12 cellular contexts compared by ENCODE assay signal in the genomic region with DNA sequence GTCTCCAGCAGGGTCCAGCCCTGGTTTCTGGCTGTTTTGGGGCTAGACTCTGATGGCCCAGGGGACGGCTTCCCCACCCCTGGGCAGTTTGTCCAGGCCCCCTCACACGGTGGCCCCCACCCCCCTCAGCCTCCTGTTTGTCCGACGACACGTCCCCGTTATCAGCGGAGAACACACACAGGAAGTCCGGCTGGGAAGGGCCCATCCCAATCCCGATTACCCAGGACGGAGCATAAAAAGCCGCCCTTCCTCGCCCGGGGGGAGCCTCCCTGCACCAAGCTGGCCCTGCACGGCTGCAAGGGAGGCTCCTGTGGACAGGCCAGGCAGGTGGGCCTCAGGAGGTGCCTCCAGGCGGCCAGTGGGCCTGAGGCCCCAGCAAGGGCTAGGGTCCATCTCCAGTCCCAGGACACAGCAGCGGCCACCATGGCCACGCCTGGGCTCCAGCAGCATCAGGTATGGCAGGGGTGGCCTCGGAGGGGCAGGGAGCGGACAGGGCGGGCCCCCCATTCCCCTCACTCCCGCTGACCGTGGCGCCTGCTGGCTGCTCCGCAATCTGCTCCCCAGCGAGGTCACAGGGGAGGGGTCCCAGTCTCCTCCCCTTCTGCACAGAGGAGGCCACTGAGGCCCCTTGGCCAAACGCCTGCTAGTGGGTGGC. TPM values are rescaled to one million over a fixed set of nuclear protein-coding genes. Genes with fewer than 3 reads are reported as not detected.
DNase-seq lines count a peak whose midpoint lies in the region; ATAC-seq and TF ChIP-seq lines count a peak whose summit lies in the region.
"Had no signal": no experiment of that assay in that cellular context is flagged by ENCODE, and none has a peak within 500 bp of the region (broad histone marks: within the 10 kb centered on the region; RNA-seq: fewer than 3 reads in every experiment).

A gene (plus strand): TSS at position 261 of the 655 bp plus-strand sequence. CDS start 5,367 bp downstream, outside the sequence.

- H3K4me3 ChIP-seq in duodenal mucosa (ENCODE audit: low read depth in 1 of 2, low read length in 2 of 2) = peak within 1 kb of the TSS; percentile 3 to 36
- peak within 1 kb of the TSS; percentile 61 for H3K4me3 ChIP-seq in lower lobe of right lung

- no peak within 1 kb of the TSS for H3K9ac ChIP-seq in duodenal mucosa (ENCODE audit: low read depth in 1 of 2, low read length in 2 of 2)
- H3K9ac ChIP-seq: KMS-11 had no signal

- intact Hi-C loops in lower lobe of right lung (cut with DNase I) = no loop called here
- intact Hi-C loops in posterior cingulate gyrus (cut with DNase I) = no loop called here

- ATAC-seq in lower lobe of right lung = peak; percentile 20 to 41
- no peak for ATAC-seq in GM19023 (IDR thresholded peaks at IDR 0.05; ENCODE audit: unreplicated experiment)

- peaks cover 32 to 48% of the 10 kb centered on the region in 2 donors for H3K27me3 ChIP-seq in duodenal mucosa (ENCODE audit: control insufficient read depth in 1 of 2, insufficient read depth in 2 of 2, low read length in 2 of 2)
- peaks cover 72% of the 10 kb centered on the region for H3K27me3 ChIP-seq in lower lobe of right lung (ENCODE audit: low read depth)

- TF ChIP-seq CTCF in lower lobe of right lung (IDR thresholded peaks at IDR 0.05) = no peak

- H3K36me3 ChIP-seq in duodenal mucosa (ENCODE audit: control insufficient read depth in 1 of 2, insufficient read depth in 2 of 2, low read length in 2 of 2) = no peaks in the 10 kb centered on the region
- H3K36me3 ChIP-seq in lower lobe of right lung = peaks cover 18% of the 10 kb centered on the region
- H3K36me3 ChIP-seq: WERI-Rb-1 had no signal

- DNase-seq in HT1080 (ENCODE audit: low read depth) (no peak), lower lobe of right lung (peak; percentile 68), substantia nigra (lab: John Stamatoyannopoulos, UW) (no peak), activated T-cell treated with anti-CD3 and anti-CD28 coated beads for 4 hours (no peak), middle frontal gyrus (ENCODE audit: extremely low spot score, low spot score) (no peak), posterior cingulate gyrus (no peak)
- DNase-seq: DND-41, NCI-H526, WERI-Rb-1 had no signal

- H3K4me1 ChIP-seq in duodenal mucosa (ENCODE audit: control insufficient read depth in 1 of 2, insufficient read depth in 2 of 2, low read length in 2 of 2) (peaks cover 8 to 15% of the 10 kb centered on the region in 2 donors), lower lobe of right lung (peaks cover 6% of the 10 kb centered on the region)

- H3K9me3 ChIP-seq in duodenal mucosa (ENCODE audit: control insufficient read depth in 1 of 2, low read length in 2 of 2) = no peaks in the 10 kb centered on the region
- no peaks in the 10 kb centered on the region for H3K9me3 ChIP-seq in lower lobe of right lung

- H3K27ac ChIP-seq in duodenal mucosa (ENCODE audit: low read depth, low read length) (peak within 1 kb of the TSS; percentile 51), lower lobe of right lung (peak within 1 kb of the TSS; percentile 94), substantia nigra (ENCODE audit: low read depth, low read length, poor library complexity, severe bottlenecking) (peak within 1 kb of the TSS; percentile 26)
- H3K27ac ChIP-seq: KMS-11, WERI-Rb-1 had no signal

RNA-seq across cellular contexts. Expression of the gene that starts here (rescaled TPM):
- total RNA-seq in HT1080 (2014; rRNA removed; shearing (Covaris generic)) = 31.8 and 34.6 TPM in 2 replicates
- 31.5 and 38.7 TPM in 2 replicates for polyA plus RNA-seq in HT1080 (2015; cell fraction: cytosol; rRNA removed)
- polyA plus RNA-seq in HT1080 (2015; cell fraction: nucleus; rRNA removed) = 26.2 and 29.2 TPM in 2 replicates
- 230 TPM for total RNA-seq in lower lobe of right lung

Comparison
In these comparisons a context has a peak if more than half of its experiments do, and no peak if none do; other contexts are left out.
1. H3K27ac ChIP-seq: peak in every context shown above with its lines; median percentile 94 in lower lobe of right lung; 51 in duodenal mucosa; 26 in substantia nigra.